In genomic region chr4:41322613-41323012, GRCh38 we compare ENCODE assay signal across 16 cellular contexts.
A peak's percentile ranks its signal among the peaks of the same experiment; 100 is the strongest.
DNase-seq lines count a peak whose midpoint lies in the region; ATAC-seq and TF ChIP-seq lines count a peak whose summit lies in the region.
"Had no signal": no experiment of that assay in that cellular context is flagged by ENCODE, and none has a peak within 500 bp of the region (broad histone marks: within the 10 kb centered on the region; RNA-seq: fewer than 3 reads in every experiment).

No MANE protein-coding gene starts in this region.

- H3K4me1 Mint-ChIP-seq in Calu3 (ENCODE audit: low read depth, unreplicated experiment), result peaks cover 40% of the 10 kb centered on the region
- H3K4me1 Mint-ChIP-seq: CD14-positive monocyte had no signal

- H3K9me3 ChIP-seq in BE2C, result no peaks in the 10 kb centered on the region
- H3K9me3 ChIP-seq in body of pancreas, result no peaks in the 10 kb centered on the region

- BruUV-seq in Calu3 (replicated peaks; lab: Mats Ljungman, UMichigan), result no TSS peak

- intact Hi-C loops in Calu3 (cut with micrococcal nuclease; ENCODE audit: unreplicated experiment), result no loop called here
- intact Hi-C loops in body of pancreas (cut with DNase I), result no loop called here

- no peaks in the 10 kb centered on the region for H3K36me3 Mint-ChIP-seq in Calu3 (ENCODE audit: insufficient read depth, unreplicated experiment)
- H3K36me3 Mint-ChIP-seq: CD14-positive monocyte; CD8-positive, alpha-beta T cell; IgD-negative memory B cell had no signal

- H3K36me3 ChIP-seq in BE2C, result no peaks in the 10 kb centered on the region
- no peaks in the 10 kb centered on the region for H3K36me3 ChIP-seq in GM06990 (ENCODE audit: control insufficient read depth, insufficient read depth, low read length)
- no peaks in the 10 kb centered on the region for H3K36me3 ChIP-seq in body of pancreas (replicated peaks in 1 of 2; ENCODE audit: insufficient read depth in 1 of 2, low read depth in 2 of 2)

- TF ChIP-seq CTCF in BE2C (IDR thresholded peaks at IDR 0.05; ENCODE audit: low read depth, low read length), result no peak
- no peak for TF ChIP-seq CTCF in GM06990 (IDR thresholded peaks at IDR 0.05; ENCODE audit: insufficient read depth, low read length, poor library complexity, severe bottlenecking)
- TF ChIP-seq CTCF in Calu3 (IDR thresholded peaks at IDR 0.05; ENCODE audit: unreplicated experiment), result no peak
- no peak for TF ChIP-seq CTCF in body of pancreas (IDR thresholded peaks at IDR 0.05)

- DNase-seq in BE2C, result peak; percentile 40
- peak; percentile 8 for DNase-seq in GM06990 (ENCODE audit: extremely low read depth, insufficient read length)
- DNase-seq in NCI-H526 (lab: John Stamatoyannopoulos, UW), result peak; percentile 31 to 39
- peak; percentile 32 for DNase-seq in astrocyte of the hippocampus (ENCODE audit: low read depth, low spot score)
- no peak for DNase-seq in stimulated activated CD4-positive, alpha-beta T cell treated with anti-CD3 and anti-CD28 coated beads, Interleukin-4, amount 100 ng/mL, for 1 hour
- no peak for DNase-seq in Calu3
- no peak for DNase-seq in body of pancreas
- DNase-seq: CD8-positive, alpha-beta T cell; COR-L47; DMS 273 treated with DMSO at 0.1 percent for 48 hours; GOT3; H9; KG1 had no signal

- H3K4me1 ChIP-seq in BE2C, result peaks cover 37% of the 10 kb centered on the region
- peaks cover 6% of the 10 kb centered on the region for H3K4me1 ChIP-seq in body of pancreas

- H3K9me3 Mint-ChIP-seq in Calu3 (ENCODE audit: low read depth, unreplicated experiment), result no peaks in the 10 kb centered on the region
- H3K9me3 Mint-ChIP-seq: CD8-positive, alpha-beta T cell had no signal

- H3K4me3 ChIP-seq in BE2C (ENCODE audit: low read depth, low read length) (no peak overlapping the region), GM06990 (replicated peaks; ENCODE audit: low read depth, low read length) (no peak overlapping the region), body of pancreas (no peak overlapping the region)

- TF ChIP-seq POLR2A in body of pancreas (IDR thresholded peaks at IDR 0.05), result no peak

- CTCF ChIA-PET in Calu3 (lab: Charles Lee), result no interaction called here

- ATAC-seq in GM18873 (IDR thresholded peaks at IDR 0.05; ENCODE audit: low FRiP score, unreplicated experiment) (no peak), body of pancreas (no peak)
- ATAC-seq: CD8-positive, alpha-beta T cell had no signal

- H3K27me3 ChIP-seq in BE2C (no peaks in the 10 kb centered on the region), GM06990 (replicated peaks; ENCODE audit: control insufficient read depth, insufficient read depth, low read length) (no peaks in the 10 kb centered on the region), body of pancreas (no peaks in the 10 kb centered on the region)

- H3K4me3 Mint-ChIP-seq in Calu3 (ENCODE audit: low read depth, unreplicated experiment), result no peak overlapping the region
- H3K4me3 Mint-ChIP-seq: CD14-positive monocyte; CD8-positive, alpha-beta T cell; H9 had no signal

- no peak overlapping the region for H3K27ac Mint-ChIP-seq in Calu3 (ENCODE audit: unreplicated experiment)
- H3K27ac Mint-ChIP-seq: CD14-positive monocyte; CD8-positive, alpha-beta T cell; IgD-negative memory B cell had no signal

- no peak overlapping the region for H3K27ac ChIP-seq in body of pancreas

- 80 to 85% methylated on average over 4 of the region's 4 CpGs for WGBS in body of pancreas, 2 donors

- no peaks in the 10 kb centered on the region for H3K27me3 Mint-ChIP-seq in Calu3 (ENCODE audit: unreplicated experiment)

Comparison
In these comparisons a context has a peak if more than half of its experiments do, and no peak if none do; other contexts are left out.
1. DNase-seq: peak in BE2C (single experiment), GM06990 (single experiment), NCI-H526 (2 of 2) and astrocyte of the hippocampus (single experiment); none in stimulated activated CD4-positive, alpha-beta T cell treated with anti-CD3 and anti-CD28 coated beads, Interleukin-4, amount 100 ng/mL, for 1 hour (single experiment), Calu3 (single experiment) and body of pancreas (0 of 4).